17 cellular contexts compared by ENCODE assay signal in the genomic region with DNA sequence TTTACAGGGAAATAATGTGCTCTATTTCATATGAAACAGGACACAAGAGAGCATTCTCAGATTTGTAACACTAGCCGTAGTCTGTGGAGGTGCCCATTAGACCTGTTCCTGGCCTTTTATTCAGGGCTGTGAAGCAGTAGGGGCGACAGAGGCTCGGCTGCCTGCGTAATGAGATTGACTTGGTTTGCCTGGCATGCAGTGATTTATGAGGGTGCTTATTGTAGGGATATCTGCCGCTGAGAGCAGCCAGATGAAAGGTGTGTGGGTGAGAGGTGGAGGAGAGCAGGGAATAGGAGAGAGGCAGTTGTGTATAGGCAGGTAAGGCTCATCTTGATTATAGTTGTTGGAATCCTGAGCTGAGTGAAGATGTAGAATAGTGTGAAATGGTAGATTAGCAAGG.
"Had no signal": no experiment of that assay in that cellular context is flagged by ENCODE, and none has a peak within 500 bp of the region (broad histone marks: within the 10 kb centered on the region; RNA-seq: fewer than 3 reads in every experiment).

No MANE protein-coding gene starts in this region.

- H3K4me1 Mint-ChIP-seq: activated T-helper 17 cell treated with anti-CD3 and anti-CD28 coated beads, Interleukin-2, amount 50 U/mL, for 72 hours; nephron progenitor cell; stimulated activated effector memory CD8-positive, alpha-beta T cell treated with anti-CD3 and anti-CD28 coated beads, Interleukin-12 subunit alpha, Interleukin-12 subunit beta, amount 100 ng/mL, for 72 hours had no signal

- H3K4me3 Mint-ChIP-seq: activated T-cell treated with anti-CD3 and anti-CD28 coated beads, Interleukin-2, amount 50 U/mL, for 24 hours; activated T-helper 17 cell treated with anti-CD3 and anti-CD28 coated beads, Interleukin-2, amount 50 U/mL, for 72 hours; effector memory CD8-positive, alpha-beta T cell; nephron progenitor cell; stimulated activated effector memory CD8-positive, alpha-beta T cell treated with anti-CD3 and anti-CD28 coated beads, Interleukin-12 subunit alpha, Interleukin-12 subunit beta, amount 100 ng/mL, for 72 hours had no signal

- H3K4me1 ChIP-seq: esophagus muscularis mucosa, stomach, suprapubic skin, tibial nerve, uterus had no signal

- H3K9me3 Mint-ChIP-seq: activated naive CD4-positive, alpha-beta T cell treated with anti-CD3 and anti-CD28 coated beads, Interleukin-2, amount 50 U/mL, for 72 hours; activated T-cell treated with anti-CD3 and anti-CD28 coated beads, Interleukin-2, amount 50 U/mL, for 24 hours; activated T-helper 17 cell treated with anti-CD3 and anti-CD28 coated beads, Interleukin-2, amount 50 U/mL, for 72 hours; effector memory CD8-positive, alpha-beta T cell; nephron progenitor cell; stimulated activated effector memory CD8-positive, alpha-beta T cell treated with anti-CD3 and anti-CD28 coated beads, Interleukin-12 subunit alpha, Interleukin-12 subunit beta, amount 100 ng/mL, for 72 hours had no signal

- H3K4me3 ChIP-seq: esophagus muscularis mucosa, stomach, suprapubic skin, tibial nerve, uterus had no signal

- DNase-seq: activated CD4-positive, alpha-beta T cell treated with anti-CD3 and anti-CD28 coated beads, Interleukin-2, amount 50 U/mL, for 1 hour; activated T-cell treated with anti-CD3 and anti-CD28 coated beads, Interleukin-2, amount 50 U/mL, for 24 hours; aorta; brain microvascular endothelial cell; effector memory CD8-positive, alpha-beta T cell; hypothalamus; nephron progenitor cell; small intestine; stimulated activated CD4-positive, alpha-beta T cell treated with anti-CD3 and anti-CD28 coated beads, Interleukin-2, amount 100 ng/mL, for 24 hours; stomach; uterus had no signal

- H3K36me3 ChIP-seq: brain microvascular endothelial cell, esophagus muscularis mucosa, stomach, suprapubic skin, tibial nerve, uterus had no signal

- H3K27me3 ChIP-seq: brain microvascular endothelial cell, esophagus muscularis mucosa, stomach, suprapubic skin, tibial nerve, uterus had no signal

- H3K27ac Mint-ChIP-seq: activated naive CD4-positive, alpha-beta T cell treated with anti-CD3 and anti-CD28 coated beads, Interleukin-2, amount 50 U/mL, for 72 hours; activated T-cell treated with anti-CD3 and anti-CD28 coated beads, Interleukin-2, amount 50 U/mL, for 24 hours; activated T-helper 17 cell treated with anti-CD3 and anti-CD28 coated beads, Interleukin-2, amount 50 U/mL, for 72 hours; effector memory CD8-positive, alpha-beta T cell; nephron progenitor cell; stimulated activated effector memory CD8-positive, alpha-beta T cell treated with anti-CD3 and anti-CD28 coated beads, Interleukin-12 subunit alpha, Interleukin-12 subunit beta, amount 100 ng/mL, for 72 hours had no signal

- H3K27me3 Mint-ChIP-seq: activated T-cell treated with anti-CD3 and anti-CD28 coated beads, Interleukin-2, amount 50 U/mL, for 24 hours; activated T-helper 17 cell treated with anti-CD3 and anti-CD28 coated beads, Interleukin-2, amount 50 U/mL, for 72 hours; effector memory CD8-positive, alpha-beta T cell had no signal

- H3K36me3 Mint-ChIP-seq: activated naive CD4-positive, alpha-beta T cell treated with anti-CD3 and anti-CD28 coated beads, Interleukin-2, amount 50 U/mL, for 72 hours; stimulated activated effector memory CD8-positive, alpha-beta T cell treated with anti-CD3 and anti-CD28 coated beads, Interleukin-12 subunit alpha, Interleukin-12 subunit beta, amount 100 ng/mL, for 72 hours had no signal

- H3K27ac ChIP-seq: brain microvascular endothelial cell, esophagus muscularis mucosa, stomach, suprapubic skin, tibial nerve, uterus had no signal

- H3K9me3 ChIP-seq: esophagus muscularis mucosa, stomach, suprapubic skin, tibial nerve, uterus had no signal
